In genomic region chr4:39134674-39135073, GRCh38 we compare ENCODE assay signal across 12 cellular contexts. TPM values are rescaled to one million over a fixed set of nuclear protein-coding genes. Genes with fewer than 3 reads are reported as not detected.
DNase-seq lines count a peak whose midpoint lies in the region; ATAC-seq, FAIRE-seq and TF ChIP-seq lines count a peak whose summit lies in the region.
"Had no signal": no experiment of that assay in that cellular context is flagged by ENCODE, and none has a peak within 500 bp of the region (broad histone marks: within the 10 kb centered on the region; RNA-seq: fewer than 3 reads in every experiment).

No MANE protein-coding gene starts in this region.

- peaks cover 3% of the 10 kb centered on the region for H3K36me3 Mint-ChIP-seq in brain
- peaks cover 4% of the 10 kb centered on the region for H3K36me3 Mint-ChIP-seq in osteocyte (ENCODE audit: unreplicated experiment)

- no peaks in the 10 kb centered on the region for H3K36me3 ChIP-seq in MG63
- H3K36me3 ChIP-seq: gastroesophageal sphincter had no signal

- FAIRE-seq in GM19239 (lab: Jason Lieb, UNC): peak; percentile 21

- no peak for TF ChIP-seq CTCF in brain (conservative IDR thresholded peaks at IDR 0.05)
- TF ChIP-seq CTCF in osteocyte (IDR thresholded peaks at IDR 0.05): no peak

- peak overlapping the region; percentile 6 to 56 (median 23) for H3K4me3 Mint-ChIP-seq in brain
- no peak overlapping the region for H3K4me3 Mint-ChIP-seq in osteocyte (ENCODE audit: unreplicated experiment)
- H3K4me3 Mint-ChIP-seq: stimulated activated naive CD8-positive, alpha-beta T cell treated with anti-CD3 and anti-CD28 coated beads, Interleukin-15, Interleukin-2, amounts not matched to agents 100 ng/mL and 50 ng/mL, for 24 hours had no signal

- no peak overlapping the region for H3K4me3 ChIP-seq in MG63
- H3K4me3 ChIP-seq: coronary artery, gastroesophageal sphincter had no signal

- H3K9me3 Mint-ChIP-seq in brain (no peaks in the 10 kb centered on the region), osteocyte (ENCODE audit: unreplicated experiment) (no peaks in the 10 kb centered on the region)
- H3K9me3 Mint-ChIP-seq: stimulated activated naive CD8-positive, alpha-beta T cell treated with anti-CD3 and anti-CD28 coated beads, Interleukin-15, Interleukin-2, amounts not matched to agents 100 ng/mL and 50 ng/mL, for 24 hours had no signal

- no peak for ATAC-seq in HG03432 (IDR thresholded peaks at IDR 0.05; ENCODE audit: unreplicated experiment)
- ATAC-seq in GM18867 (IDR thresholded peaks at IDR 0.05; ENCODE audit: unreplicated experiment): no peak

- no peaks in the 10 kb centered on the region for H3K27me3 Mint-ChIP-seq in brain
- no peaks in the 10 kb centered on the region for H3K27me3 Mint-ChIP-seq in osteocyte (ENCODE audit: unreplicated experiment)
- H3K27me3 Mint-ChIP-seq: stimulated activated naive CD8-positive, alpha-beta T cell treated with anti-CD3 and anti-CD28 coated beads, Interleukin-15, Interleukin-2, amounts not matched to agents 100 ng/mL and 50 ng/mL, for 24 hours had no signal

- no peak for DNase-seq in GM19239 (ENCODE audit: insufficient read length, low spot score)
- DNase-seq in NCI-H1417 treated with DMSO at 0.1 percent for 48 hours (lab: John Stamatoyannopoulos, UW): peak; percentile 2
- no peak for DNase-seq in osteocyte (ENCODE audit: extremely low spot score, unreplicated experiment)
- DNase-seq in SIG-M5 treated with dmso at 0.1 percent for 504 hours (lab: John Stamatoyannopoulos, UW; ENCODE audit: unreplicated experiment): no peak
- no peak for DNase-seq in MG63
- DNase-seq: activated gamma-delta T cell had no signal

- no peaks in the 10 kb centered on the region for H3K27me3 ChIP-seq in MG63
- H3K27me3 ChIP-seq: gastroesophageal sphincter had no signal

- H3K4me1 Mint-ChIP-seq in brain: peaks cover 18% of the 10 kb centered on the region
- H3K4me1 Mint-ChIP-seq in osteocyte (ENCODE audit: unreplicated experiment): peaks cover 25% of the 10 kb centered on the region

- no peaks in the 10 kb centered on the region for H3K9me3 ChIP-seq in MG63
- H3K9me3 ChIP-seq: gastroesophageal sphincter had no signal

- H3K27ac Mint-ChIP-seq in brain (peak overlapping the region; percentile 9 to 83 (median 61)), osteocyte (ENCODE audit: unreplicated experiment) (peak overlapping the region; percentile 17)
- H3K27ac Mint-ChIP-seq: stimulated activated naive CD8-positive, alpha-beta T cell treated with anti-CD3 and anti-CD28 coated beads, Interleukin-15, Interleukin-2, amounts not matched to agents 100 ng/mL and 50 ng/mL, for 24 hours had no signal

RNA-seq across cellular contexts. Expression of gene WDR19, which starts 47.7 kb away (rescaled TPM):
- 10.1 TPM for polyA plus RNA-seq in brain (ENCODE audit: insufficient read depth, low read depth, low replicate concordance)
- total RNA-seq in osteocyte: 42.5 and 45.9 TPM in 2 replicates
- 4.4 and 15.9 TPM in 2 replicates for total RNA-seq in MG63 (2014; rRNA removed; shearing (Covaris generic); ENCODE audit: low replicate concordance)
